ENCODE assay signal across 2 cellular contexts in genomic region chr1:29470087-29470787, GRCh38.
A peak's percentile ranks its signal among the peaks of the same experiment; 100 is the strongest.
TF ChIP-seq lines count a peak whose summit lies in the region.

No MANE protein-coding gene starts in this region.

TF ChIP-seq in HepG2, 621 proteins besides CTCF, POLR2A, EP300 and RAD21 (continues in another document):
- TF ChIP-seq ZNF646 (CRISPR knock-in tag; IDR thresholded peaks at IDR 0.05) (no peak), SRF (IDR thresholded peaks at IDR 0.05; ENCODE audit: low read depth, low read length) (no peak), NR3C1 (CRISPR knock-in tag; IDR thresholded peaks at IDR 0.05) (no peak), ZNF136 (CRISPR knock-in tag; IDR thresholded peaks at IDR 0.05; ENCODE audit: low read depth) (no peak), ZBTB10 (CRISPR knock-in tag; IDR thresholded peaks at IDR 0.05; ENCODE audit: borderline replicate concordance) (no peak), HNRNPL (IDR thresholded peaks at IDR 0.05; ENCODE audit: low read depth, low read length) (0 out of 2 replicates have a peak, but pooled peaks have one; percentile 20), MXD1 (CRISPR knock-in tag; IDR thresholded peaks at IDR 0.05) (peak; percentile 27; the same call in 1 of the 2 replicates), ZFX (CRISPR knock-in tag; IDR thresholded peaks at IDR 0.05; ENCODE audit: low read depth) (0 out of 2 replicates have a peak, but pooled peaks have one; percentile 21)
- TF ChIP-seq, protein P1, sequence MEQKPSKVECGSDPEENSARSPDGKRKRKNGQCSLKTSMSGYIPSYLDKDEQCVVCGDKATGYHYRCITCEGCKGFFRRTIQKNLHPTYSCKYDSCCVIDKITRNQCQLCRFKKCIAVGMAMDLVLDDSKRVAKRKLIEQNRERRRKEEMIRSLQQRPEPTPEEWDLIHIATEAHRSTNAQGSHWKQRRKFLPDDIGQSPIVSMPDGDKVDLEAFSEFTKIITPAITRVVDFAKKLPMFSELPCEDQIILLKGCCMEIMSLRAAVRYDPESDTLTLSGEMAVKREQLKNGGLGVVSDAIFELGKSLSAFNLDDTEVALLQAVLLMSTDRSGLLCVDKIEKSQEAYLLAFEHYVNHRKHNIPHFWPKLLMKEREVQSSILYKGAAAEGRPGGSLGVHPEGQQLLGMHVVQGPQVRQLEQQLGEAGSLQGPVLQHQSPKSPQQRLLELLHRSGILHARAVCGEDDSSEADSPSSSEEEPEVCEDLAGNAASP (CRISPR knock-in tag; IDR thresholded peaks at IDR 0.05; ENCODE audit: borderline replicate concordance): no peak

TF ChIP-seq in H1, 55 proteins besides CTCF, POLR2A, EP300 and RAD21 (continued from another document):
- TF ChIP-seq PHF8 (conservative IDR thresholded peaks at IDR 0.05; ENCODE audit: low read depth, low read length) (no peak), FOSL1 (IDR thresholded peaks at IDR 0.05; ENCODE audit: insufficient read depth, low read depth, low read length) (no peak), CBX8 (IDR thresholded peaks at IDR 0.05; ENCODE audit: borderline replicate concordance, low read depth, low read length) (no peak)
- TF ChIP-seq, protein P2, sequence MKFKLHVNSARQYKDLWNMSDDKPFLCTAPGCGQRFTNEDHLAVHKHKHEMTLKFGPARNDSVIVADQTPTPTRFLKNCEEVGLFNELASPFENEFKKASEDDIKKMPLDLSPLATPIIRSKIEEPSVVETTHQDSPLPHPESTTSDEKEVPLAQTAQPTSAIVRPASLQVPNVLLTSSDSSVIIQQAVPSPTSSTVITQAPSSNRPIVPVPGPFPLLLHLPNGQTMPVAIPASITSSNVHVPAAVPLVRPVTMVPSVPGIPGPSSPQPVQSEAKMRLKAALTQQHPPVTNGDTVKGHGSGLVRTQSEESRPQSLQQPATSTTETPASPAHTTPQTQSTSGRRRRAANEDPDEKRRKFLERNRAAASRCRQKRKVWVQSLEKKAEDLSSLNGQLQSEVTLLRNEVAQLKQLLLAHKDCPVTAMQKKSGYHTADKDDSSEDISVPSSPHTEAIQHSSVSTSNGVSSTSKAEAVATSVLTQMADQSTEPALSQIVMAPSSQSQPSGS (IDR thresholded peaks at IDR 0.05; ENCODE audit: low read length): no peak
